35 cellular contexts compared by ENCODE assay signal in the genomic region with DNA sequence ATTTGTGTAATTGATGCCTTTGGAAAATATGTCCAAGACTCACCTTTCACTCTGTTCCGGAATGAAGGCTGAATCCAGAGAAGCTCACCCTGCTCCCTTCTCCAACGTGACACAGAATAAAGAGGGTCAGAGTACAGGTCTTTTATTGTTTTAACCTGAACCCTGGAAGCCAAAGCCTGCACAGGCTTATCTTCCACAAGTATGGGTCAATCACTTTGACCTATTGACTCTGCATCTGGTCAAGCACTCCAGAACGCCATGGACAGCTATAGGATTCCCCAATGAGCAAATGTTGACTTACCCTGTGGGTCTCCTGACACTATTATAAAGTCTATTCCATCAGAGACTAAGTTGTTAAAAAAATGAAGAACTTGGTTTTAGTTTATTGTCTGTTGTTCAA.
"Had no signal": no experiment of that assay in that cellular context is flagged by ENCODE, and none has a peak within 500 bp of the region (broad histone marks: within the 10 kb centered on the region; RNA-seq: fewer than 3 reads in every experiment).

No MANE protein-coding gene starts in this region.

- H3K36me3 ChIP-seq: adrenal gland, esophagus muscularis mucosa, gastrocnemius medialis, WERI-Rb-1 had no signal

- ATAC-seq: activated CD4-positive, CD25-positive, alpha-beta regulatory T cell treated with anti-CD3 and anti-CD28 coated beads, Interleukin-2, amount 50 U/mL, for 24 hours; activated CD8-positive, alpha-beta memory T cell treated with anti-CD3 and anti-CD28 coated beads, Interleukin-2, amount 10 ng/mL, durations not matched to agents 7 days and 5 days; activated CD8-positive, alpha-beta T cell treated with anti-CD3 and anti-CD28 coated beads for 36 hours; activated naive CD8-positive, alpha-beta T cell treated with anti-CD3 and anti-CD28 coated beads, Interleukin-2, amount 50 U/mL, for 24 hours; body of pancreas; effector memory CD8-positive, alpha-beta T cell; foreskin keratinocyte; gastrocnemius medialis; T-helper 17 cell had no signal

- H3K27ac ChIP-seq: adrenal gland, body of pancreas, esophagus muscularis mucosa, foreskin keratinocyte, gastrocnemius medialis, WERI-Rb-1 had no signal

- H3K27ac Mint-ChIP-seq: activated B cell treated with CpG ODN at 0.5 μM for 24 hours; activated CD8-positive, alpha-beta memory T cell treated with anti-CD3 and anti-CD28 coated beads, Interleukin-2, amount 10 ng/mL, durations not matched to agents 7 days and 5 days; activated CD8-positive, alpha-beta T cell treated with anti-CD3 and anti-CD28 coated beads for 36 hours; activated naive CD4-positive, alpha-beta T cell treated with anti-CD3 and anti-CD28 coated beads for 36 hours; activated naive CD4-positive, alpha-beta T cell treated with anti-CD3 and anti-CD28 coated beads, Interleukin-2, amount 50 U/mL, for 24 hours; activated naive CD8-positive, alpha-beta T cell treated with anti-CD3 and anti-CD28 coated beads for 36 hours; activated naive CD8-positive, alpha-beta T cell treated with anti-CD3 and anti-CD28 coated beads, Interleukin-2, amount 50 U/mL, for 24 hours; activated T-helper 1 cell treated with anti-CD3 and anti-CD28 coated beads, Interleukin-12 subunit alpha, Interleukin-12 subunit beta, Interleukin-2, Interleukin-4 antibody, amounts not matched to agents 30 ng/mL and 10 ng/mL and 1 ng/mL, durations not matched to agents 14 hours and 24 hours and 36 hours; activated T-helper 2 cell treated with anti-CD3 and anti-CD28 coated beads, Interferon-gamma antibody, Interleukin-2, Interleukin-4, amounts not matched to agents 10 μg/mL and 5 μg/mL and 100 μg/mL, durations not matched to agents 14 hours and 24 hours and 36 hours; effector memory CD8-positive, alpha-beta T cell; T-helper 17 cell; T-helper 2 cell treated with Interferon-gamma antibody and Interleukin-4, amounts not matched to agents 5 μg/mL and 100 μg/mL, for 36 hours had no signal

- DNase-seq: activated B cell treated with CpG ODN at 0.5 μM for 24 hours; activated CD4-positive, alpha-beta T cell treated with anti-CD3 and anti-CD28 coated beads for 48 hours; activated CD4-positive, alpha-beta T cell treated with anti-CD3 and anti-CD28 coated beads, Interleukin-2, amount 50 U/mL, for 1 hour; activated CD4-positive, alpha-beta T cell treated with anti-CD3 and anti-CD28 coated beads, Interleukin-2, amount 50 U/mL, for 48 hours; activated CD8-positive, alpha-beta memory T cell treated with anti-CD3 and anti-CD28 coated beads, Interleukin-2, amount 10 ng/mL, durations not matched to agents 7 days and 5 days; activated CD8-positive, alpha-beta memory T cell treated with anti-CD3 and anti-CD28 coated beads, Interleukin-2, amount 50 U/mL, for 4 hours; activated CD8-positive, alpha-beta T cell treated with anti-CD3 and anti-CD28 coated beads for 36 hours; activated effector memory CD4-positive, alpha-beta T cell treated with anti-CD3 and anti-CD28 coated beads, Interleukin-2, amount 50 U/mL, for 16 hours; activated naive CD4-positive, alpha-beta T cell treated with anti-CD3 and anti-CD28 coated beads for 36 hours; activated naive CD8-positive, alpha-beta T cell treated with anti-CD3 and anti-CD28 coated beads for 36 hours; activated naive CD8-positive, alpha-beta T cell treated with anti-CD3 and anti-CD28 coated beads, Interleukin-2, amount 50 U/mL, for 24 hours; activated T-cell treated with anti-CD3 and anti-CD28 coated beads, Interleukin-2, amount 50 U/mL, for 1 hour; activated T-cell treated with anti-CD3 and anti-CD28 coated beads, Interleukin-2, amount 50 U/mL, for 48 hours; adrenal gland; amygdala; aorta; body of pancreas; caudate nucleus; cortex of kidney; dermis blood vessel endothelial cell; effector CD4-positive, alpha-beta T cell; effector memory CD8-positive, alpha-beta T cell; erythroblast; foreskin keratinocyte; gastrocnemius medialis; T-helper 1 cell; T-helper 17 cell; T1000; WERI-Rb-1 had no signal

- H3K27me3 Mint-ChIP-seq: activated B cell treated with CpG ODN at 0.5 μM for 24 hours; activated CD8-positive, alpha-beta T cell treated with anti-CD3 and anti-CD28 coated beads for 36 hours; activated naive CD8-positive, alpha-beta T cell treated with anti-CD3 and anti-CD28 coated beads for 36 hours; activated naive CD8-positive, alpha-beta T cell treated with anti-CD3 and anti-CD28 coated beads, Interleukin-2, amount 50 U/mL, for 24 hours had no signal

- H3K27me3 ChIP-seq: adrenal gland, body of pancreas, esophagus muscularis mucosa, foreskin keratinocyte, gastrocnemius medialis had no signal

- H3K4me1 Mint-ChIP-seq: activated B cell treated with CpG ODN at 0.5 μM for 24 hours; activated CD8-positive, alpha-beta memory T cell treated with anti-CD3 and anti-CD28 coated beads, Interleukin-2, amount 10 ng/mL, durations not matched to agents 7 days and 5 days; activated naive CD4-positive, alpha-beta T cell treated with anti-CD3 and anti-CD28 coated beads, Interleukin-2, amount 50 U/mL, for 24 hours; activated naive CD8-positive, alpha-beta T cell treated with anti-CD3 and anti-CD28 coated beads for 36 hours; activated naive CD8-positive, alpha-beta T cell treated with anti-CD3 and anti-CD28 coated beads, Interleukin-2, amount 50 U/mL, for 24 hours; T-helper 17 cell had no signal

- H3K4me3 ChIP-seq: adrenal gland, body of pancreas, esophagus muscularis mucosa, gastrocnemius medialis had no signal

- H3K4me3 Mint-ChIP-seq: activated B cell treated with CpG ODN at 0.5 μM for 24 hours; activated CD8-positive, alpha-beta memory T cell treated with anti-CD3 and anti-CD28 coated beads, Interleukin-2, amount 10 ng/mL, durations not matched to agents 7 days and 5 days; activated CD8-positive, alpha-beta T cell treated with anti-CD3 and anti-CD28 coated beads for 36 hours; activated naive CD4-positive, alpha-beta T cell treated with anti-CD3 and anti-CD28 coated beads for 36 hours; activated naive CD4-positive, alpha-beta T cell treated with anti-CD3 and anti-CD28 coated beads, Interleukin-2, amount 50 U/mL, for 24 hours; activated naive CD8-positive, alpha-beta T cell treated with anti-CD3 and anti-CD28 coated beads for 36 hours; activated naive CD8-positive, alpha-beta T cell treated with anti-CD3 and anti-CD28 coated beads, Interleukin-2, amount 50 U/mL, for 24 hours; activated T-helper 1 cell treated with anti-CD3 and anti-CD28 coated beads, Interleukin-12 subunit alpha, Interleukin-12 subunit beta, Interleukin-2, Interleukin-4 antibody, amounts not matched to agents 30 ng/mL and 10 ng/mL and 1 ng/mL, durations not matched to agents 14 hours and 24 hours and 36 hours; effector memory CD8-positive, alpha-beta T cell; T-helper 17 cell; T-helper 2 cell treated with Interferon-gamma antibody and Interleukin-4, amounts not matched to agents 5 μg/mL and 100 μg/mL, for 36 hours had no signal

- H3K4me1 ChIP-seq: adrenal gland, body of pancreas, esophagus muscularis mucosa had no signal

- H3K9me3 ChIP-seq: adrenal gland, body of pancreas, gastrocnemius medialis had no signal
